Comparison of ENCODE assay signal across 1 cellular context in genomic region chr17:31802502-31802901, GRCh38.
TF ChIP-seq lines count a peak whose summit lies in the region.

No MANE protein-coding gene starts in this region.

TF ChIP-seq in HepG2, 621 proteins besides CTCF, POLR2A, EP300 and RAD21 (continued from another document and continues in another):
- TF ChIP-seq ASH2L (IDR thresholded peaks at IDR 0.05; ENCODE audit: insufficient read length, low read depth, low read length) (no peak), STAG1 (CRISPR knock-in tag; IDR thresholded peaks at IDR 0.05) (no peak), HDAC2 (CRISPR knock-in tag; IDR thresholded peaks at IDR 0.05) (no peak), HIC2 (CRISPR knock-in tag; IDR thresholded peaks at IDR 0.05; ENCODE audit: low read depth) (no peak), POGZ (CRISPR knock-in tag; IDR thresholded peaks at IDR 0.05) (no peak), TAF1 (CRISPR knock-in tag; IDR thresholded peaks at IDR 0.05) (0 out of 2 replicates have a peak, but pooled peaks have one; percentile 10), RFXAP (CRISPR knock-in tag; IDR thresholded peaks at IDR 0.05; ENCODE audit: borderline replicate concordance) (no peak), KDM5B (CRISPR knock-in tag; IDR thresholded peaks at IDR 0.05; ENCODE audit: borderline replicate concordance) (0 out of 2 replicates have a peak, but pooled peaks have one; percentile 7), ZZZ3 (CRISPR knock-in tag; IDR thresholded peaks at IDR 0.05; ENCODE audit: borderline replicate concordance) (no peak), TCF7 (IDR thresholded peaks at IDR 0.05; ENCODE audit: low read depth) (no peak), FOXC1 (CRISPR knock-in tag; IDR thresholded peaks at IDR 0.05; ENCODE audit: borderline replicate concordance) (no peak), ZMYM2 (CRISPR knock-in tag; IDR thresholded peaks at IDR 0.05) (no peak), ZNF564 (CRISPR knock-in tag; IDR thresholded peaks at IDR 0.05) (no peak), ISX (CRISPR knock-in tag; conservative IDR thresholded peaks at IDR 0.05) (no peak), NFYC (CRISPR knock-in tag; IDR thresholded peaks at IDR 0.05) (peak; percentile 64), CHD4 (IDR thresholded peaks at IDR 0.05; ENCODE audit: borderline replicate concordance, low read length) (no peak), ETS1 (CRISPR knock-in tag; IDR thresholded peaks at IDR 0.05) (no peak), NFKBIZ (CRISPR knock-in tag; IDR thresholded peaks at IDR 0.05) (no peak), ZHX1 (CRISPR knock-in tag; IDR thresholded peaks at IDR 0.05; ENCODE audit: low read depth) (no peak), ATF2 (CRISPR knock-in tag; IDR thresholded peaks at IDR 0.05) (no peak), ATF3 (CRISPR knock-in tag; IDR thresholded peaks at IDR 0.05) (no peak), SP1 (IDR thresholded peaks at IDR 0.05) (no peak), SP1 (CRISPR knock-in tag; IDR thresholded peaks at IDR 0.05) (no peak), ZNF619 (CRISPR knock-in tag; IDR thresholded peaks at IDR 0.05) (no peak), PATZ1 (CRISPR knock-in tag; IDR thresholded peaks at IDR 0.05) (no peak), ZBTB26 (CRISPR knock-in tag; IDR thresholded peaks at IDR 0.05; ENCODE audit: borderline replicate concordance) (no peak), ZNF674 (CRISPR knock-in tag; IDR thresholded peaks at IDR 0.05; ENCODE audit: low read depth) (no peak), ETV6 (CRISPR knock-in tag; conservative IDR thresholded peaks at IDR 0.05) (no peak), SNAI1 (CRISPR knock-in tag; IDR thresholded peaks at IDR 0.05; ENCODE audit: borderline replicate concordance) (no peak), AKAP8 (CRISPR knock-in tag; IDR thresholded peaks at IDR 0.05) (no peak), CREB3 (CRISPR knock-in tag; IDR thresholded peaks at IDR 0.05) (no peak), CAMTA2 (CRISPR knock-in tag; IDR thresholded peaks at IDR 0.05; ENCODE audit: borderline replicate concordance) (no peak), ZNF512B (CRISPR knock-in tag; IDR thresholded peaks at IDR 0.05; ENCODE audit: borderline replicate concordance) (no peak), SUZ12 (IDR thresholded peaks at IDR 0.05; ENCODE audit: low read depth, low read length) (no peak), TBL1XR1 (IDR thresholded peaks at IDR 0.05; ENCODE audit: borderline replicate concordance, low read length, partially characterized antibody) (no peak), THAP11 (CRISPR knock-in tag; IDR thresholded peaks at IDR 0.05) (peak; percentile 41; the same call in 1 of the 2 replicates), ZNF275 (CRISPR knock-in tag; IDR thresholded peaks at IDR 0.05; ENCODE audit: borderline replicate concordance) (no peak), HES4 (CRISPR knock-in tag; IDR thresholded peaks at IDR 0.05; ENCODE audit: borderline replicate concordance) (no peak), CSRNP2 (CRISPR knock-in tag; conservative IDR thresholded peaks at IDR 0.05; ENCODE audit: low read depth) (no peak), ONECUT2 (CRISPR knock-in tag; IDR thresholded peaks at IDR 0.05) (no peak), ZBTB34 (CRISPR knock-in tag; IDR thresholded peaks at IDR 0.05) (no peak), STAT5B (CRISPR knock-in tag; IDR thresholded peaks at IDR 0.05) (no peak), ZNF605 (CRISPR knock-in tag; IDR thresholded peaks at IDR 0.05) (peak; percentile 56; the same call in 1 of the 2 replicates), RARA (CRISPR knock-in tag; IDR thresholded peaks at IDR 0.05) (no peak), HOXA7 (CRISPR knock-in tag; IDR thresholded peaks at IDR 0.05) (no peak), NONO (IDR thresholded peaks at IDR 0.05) (no peak), NONO (CRISPR knock-in tag; conservative IDR thresholded peaks at IDR 0.05) (no peak), SP2 (CRISPR knock-in tag; IDR thresholded peaks at IDR 0.05) (no peak)
